Comparison of ENCODE assay signal across 8 cellular contexts in the genomic region with DNA sequence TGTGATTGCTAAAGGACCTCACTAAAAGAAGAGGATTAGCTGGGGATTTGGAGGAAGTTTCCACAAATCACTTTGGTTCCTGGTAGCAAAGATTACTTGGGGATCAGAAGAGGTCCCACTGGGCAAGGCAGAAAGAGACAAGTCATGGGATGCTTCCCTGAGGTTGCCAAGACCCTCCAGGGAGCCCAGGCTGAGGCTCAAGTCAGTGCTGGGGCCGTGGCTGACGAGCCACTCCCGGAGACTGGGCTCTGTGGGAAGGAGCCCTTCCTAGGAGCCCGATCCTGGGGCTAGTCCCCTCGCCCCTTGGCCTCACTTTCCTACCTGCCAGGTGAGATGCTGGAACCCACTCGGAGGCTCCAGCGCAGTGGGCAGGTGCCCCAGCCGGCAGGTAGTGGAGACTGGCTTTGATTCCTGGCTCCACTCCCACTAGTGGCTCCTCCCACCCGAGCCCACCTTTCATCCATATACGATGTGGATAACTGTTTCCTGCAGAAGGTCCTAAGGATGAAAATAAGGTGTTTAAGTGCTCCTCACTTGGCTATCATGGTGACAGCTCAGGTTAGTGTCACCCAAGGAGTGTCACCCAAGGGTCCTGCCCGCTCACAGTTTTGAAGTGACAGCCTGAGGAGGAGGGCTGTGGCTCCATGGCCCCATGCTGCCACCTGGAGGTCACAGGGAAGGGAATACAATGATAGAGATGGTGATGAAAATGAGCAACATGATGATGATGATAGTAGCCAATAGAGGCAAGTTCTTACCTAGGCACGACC.
DNase-seq lines count a peak whose midpoint lies in the region; ATAC-seq and TF ChIP-seq lines count a peak whose summit lies in the region.

No MANE protein-coding gene starts in this region.

- H3K9me3 Mint-ChIP-seq in activated CD8-positive, alpha-beta memory T cell treated with anti-CD3 and anti-CD28 coated beads, Interleukin-2, amount 10 ng/mL, durations not matched to agents 7 days and 5 days (ENCODE audit: low read depth), result peaks cover 11% of the 10 kb centered on the region
- H3K9me3 Mint-ChIP-seq in naive B cell, result peaks cover 12 to 25% (median 17%) of the 10 kb centered on the region in 7 donors
- peaks cover 8% of the 10 kb centered on the region for H3K9me3 Mint-ChIP-seq in stimulated activated effector memory CD8-positive, alpha-beta T cell treated with anti-CD3 and anti-CD28 coated beads, Interleukin-12 subunit alpha, Interleukin-12 subunit beta, amount 100 ng/mL, for 72 hours

- TF ChIP-seq CTCF in HL-60 (IDR thresholded peaks at IDR 0.05; ENCODE audit: insufficient read depth, low read length), result peak; percentile 57

- H3K27ac ChIP-seq in HL-60 (replicated peaks) (no peak overlapping the region), epithelial cell of prostate (no peak overlapping the region)

- no peaks in the 10 kb centered on the region for H3K27me3 ChIP-seq in HL-60 (ENCODE audit: insufficient read depth, poor library complexity, severe bottlenecking)

- CTCF ChIA-PET in activated CD8-positive, alpha-beta memory T cell treated with anti-CD3 and anti-CD28 coated beads, Interleukin-2, amount 10 ng/mL, durations not matched to agents 7 days and 5 days (lab: Charles Lee), result interaction anchor here (0.6 to 15.0 kb wide), 9 partner anchors 13 to 615 kb away, joined by 3 to 397 read pairs (median 4); no protein-coding TSS in a partner anchor

- H3K4me3 ChIP-seq in HL-60 (replicated peaks; ENCODE audit: insufficient read depth, low read length), result no peak overlapping the region

- DNase-seq in DMS153 treated with DMSO at 0.1 percent for 48 hours (lab: John Stamatoyannopoulos, UW; ENCODE audit: unreplicated experiment) (peak; percentile 60), HL-60 (ENCODE audit: low read depth in 1 of 2, low spot score in 1 of 2) (peak; percentile 55 to 71), NOMO-1 treated with DMSO at 0.1 percent for 48 hours (lab: John Stamatoyannopoulos, UW; ENCODE audit: unreplicated experiment) (peak; percentile 53), epithelial cell of prostate (ENCODE audit: low read depth, low spot score) (peak; percentile 16), naive B cell (peak; percentile 65)
- DNase-seq in activated CD8-positive, alpha-beta memory T cell treated with anti-CD3 and anti-CD28 coated beads, Interleukin-2, amount 10 ng/mL, durations not matched to agents 7 days and 5 days, result peak; percentile 75
- DNase-seq in stimulated activated effector memory CD8-positive, alpha-beta T cell treated with anti-CD3 and anti-CD28 coated beads, Interleukin-12 subunit alpha, Interleukin-12 subunit beta, amount 100 ng/mL, for 72 hours (ENCODE audit: low spot score in 2 of 2), result peak; percentile 57 to 76

- peak; percentile 67 for ATAC-seq in activated CD8-positive, alpha-beta memory T cell treated with anti-CD3 and anti-CD28 coated beads, Interleukin-2, amount 10 ng/mL, durations not matched to agents 7 days and 5 days
- ATAC-seq in naive B cell (ENCODE audit: low read depth in 2 of 2) (peak; percentile 83 to 86), GM21576 (IDR thresholded peaks at IDR 0.05; ENCODE audit: unreplicated experiment) (no peak)
- peak; percentile 83 for ATAC-seq in stimulated activated effector memory CD8-positive, alpha-beta T cell treated with anti-CD3 and anti-CD28 coated beads, Interleukin-12 subunit alpha, Interleukin-12 subunit beta, amount 100 ng/mL, for 72 hours

- no peaks in the 10 kb centered on the region for H3K27me3 Mint-ChIP-seq in activated CD8-positive, alpha-beta memory T cell treated with anti-CD3 and anti-CD28 coated beads, Interleukin-2, amount 10 ng/mL, durations not matched to agents 7 days and 5 days
- H3K27me3 Mint-ChIP-seq in naive B cell, result peaks cover 0 to 11% (median 0%) of the 10 kb centered on the region in 3 donors

- no peak overlapping the region for H3K4me3 Mint-ChIP-seq in activated CD8-positive, alpha-beta memory T cell treated with anti-CD3 and anti-CD28 coated beads, Interleukin-2, amount 10 ng/mL, durations not matched to agents 7 days and 5 days
- H3K4me3 Mint-ChIP-seq in naive B cell, result peak overlapping the region in 1 of 8 donors; percentile 1
- H3K4me3 Mint-ChIP-seq in stimulated activated effector memory CD8-positive, alpha-beta T cell treated with anti-CD3 and anti-CD28 coated beads, Interleukin-12 subunit alpha, Interleukin-12 subunit beta, amount 100 ng/mL, for 72 hours, result no peak overlapping the region

- no peaks in the 10 kb centered on the region for H3K4me1 Mint-ChIP-seq in activated CD8-positive, alpha-beta memory T cell treated with anti-CD3 and anti-CD28 coated beads, Interleukin-2, amount 10 ng/mL, durations not matched to agents 7 days and 5 days
- H3K4me1 Mint-ChIP-seq in naive B cell, result peaks cover 7 to 17% (median 9%) of the 10 kb centered on the region in 3 donors
- peaks cover 2% of the 10 kb centered on the region for H3K4me1 Mint-ChIP-seq in stimulated activated effector memory CD8-positive, alpha-beta T cell treated with anti-CD3 and anti-CD28 coated beads, Interleukin-12 subunit alpha, Interleukin-12 subunit beta, amount 100 ng/mL, for 72 hours

- H3K27ac Mint-ChIP-seq in activated CD8-positive, alpha-beta memory T cell treated with anti-CD3 and anti-CD28 coated beads, Interleukin-2, amount 10 ng/mL, durations not matched to agents 7 days and 5 days, result no peak overlapping the region
- H3K27ac Mint-ChIP-seq in naive B cell, result peak overlapping the region in 2 of 6 donors; percentile 26 to 60
- no peak overlapping the region for H3K27ac Mint-ChIP-seq in stimulated activated effector memory CD8-positive, alpha-beta T cell treated with anti-CD3 and anti-CD28 coated beads, Interleukin-12 subunit alpha, Interleukin-12 subunit beta, amount 100 ng/mL, for 72 hours

- H3K36me3 Mint-ChIP-seq in activated CD8-positive, alpha-beta memory T cell treated with anti-CD3 and anti-CD28 coated beads, Interleukin-2, amount 10 ng/mL, durations not matched to agents 7 days and 5 days, result peaks cover 6% of the 10 kb centered on the region
- peaks cover 0 to 26% of the 10 kb centered on the region in 2 donors for H3K36me3 Mint-ChIP-seq in naive B cell
- no peaks in the 10 kb centered on the region for H3K36me3 Mint-ChIP-seq in stimulated activated effector memory CD8-positive, alpha-beta T cell treated with anti-CD3 and anti-CD28 coated beads, Interleukin-12 subunit alpha, Interleukin-12 subunit beta, amount 100 ng/mL, for 72 hours

Comparison
In these comparisons a context has a peak if more than half of its experiments do, and no peak if none do; other contexts are left out.
1. DNase-seq: peak in every context shown above with its lines; median percentile 75 in activated CD8-positive, alpha-beta memory T cell treated with anti-CD3 and anti-CD28 coated beads, Interleukin-2, amount 10 ng/mL, durations not matched to agents 7 days and 5 days; 66 in stimulated activated effector memory CD8-positive, alpha-beta T cell treated with anti-CD3 and anti-CD28 coated beads, Interleukin-12 subunit alpha, Interleukin-12 subunit beta, amount 100 ng/mL, for 72 hours; 65 in naive B cell; 63 in HL-60; 60 in DMS153 treated with DMSO at 0.1 percent for 48 hours; 53 in NOMO-1 treated with DMSO at 0.1 percent for 48 hours; 16 in epithelial cell of prostate.